6 cellular contexts compared by ENCODE assay signal in genomic region chr15:28318828-28319227, GRCh38. TPM values are rescaled to one million over a fixed set of nuclear protein-coding genes. Genes with fewer than 3 reads are reported as not detected.
"Had no signal": no experiment of that assay in that cellular context is flagged by ENCODE, and none has a peak within 500 bp of the region (broad histone marks: within the 10 kb centered on the region; RNA-seq: fewer than 3 reads in every experiment).

No MANE protein-coding gene starts in this region.

RNA-seq across cellular contexts. Expression of gene GOLGA6L24, which starts 39.1 kb away (rescaled TPM):
- total RNA-seq: HepG2, HT-29, HT1080, IMR-90, K562 had no signal
- polyA plus RNA-seq: HepG2, IgD-negative memory B cell, IMR-90, K562 had no signal

RNA-seq across cellular contexts. Expression of gene GOLGA8F, which starts 59.6 kb away (rescaled TPM):
- total RNA-seq: HepG2, HT1080, IMR-90 had no signal
- polyA plus RNA-seq: HepG2, IgD-negative memory B cell, IMR-90 had no signal
